1 cellular context compared by ENCODE assay signal in the genomic region with DNA sequence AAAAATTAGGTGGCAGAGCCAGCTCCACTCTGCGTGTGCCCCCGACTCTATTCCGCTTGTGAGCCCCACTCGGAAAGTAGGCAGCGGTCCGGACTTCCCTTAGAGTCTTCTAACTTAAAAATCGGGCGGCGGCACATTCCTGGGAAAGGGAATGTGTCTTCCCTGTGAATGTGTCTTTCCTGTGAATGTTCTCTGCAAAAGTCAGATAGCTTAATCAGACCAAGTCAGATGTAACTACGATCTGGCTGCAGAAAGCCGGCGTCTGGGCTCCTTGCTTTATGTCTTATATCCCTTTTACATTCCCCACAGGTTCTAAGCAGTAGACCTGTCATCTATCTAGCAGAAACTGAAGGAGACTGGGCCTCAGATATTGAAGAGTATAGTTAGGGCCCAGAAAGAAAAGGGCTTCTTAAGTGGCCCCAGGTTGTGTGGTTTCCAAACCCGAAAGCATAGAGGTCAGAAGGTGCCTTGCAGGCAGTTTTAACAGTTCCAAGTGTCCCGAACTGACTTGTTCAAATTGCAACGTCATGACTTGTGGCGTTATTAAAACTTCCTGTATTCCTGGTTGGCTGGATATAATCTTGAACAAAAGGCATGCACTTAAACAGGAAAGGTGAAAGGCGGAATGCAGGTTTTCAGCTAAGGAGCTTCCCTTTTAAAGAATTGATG.
TF ChIP-seq lines count a peak whose summit lies in the region.

No MANE protein-coding gene starts in this region.

TF ChIP-seq in HepG2, 621 proteins besides CTCF, POLR2A, EP300 and RAD21 (continued from another document):
- TF ChIP-seq, protein P1, sequence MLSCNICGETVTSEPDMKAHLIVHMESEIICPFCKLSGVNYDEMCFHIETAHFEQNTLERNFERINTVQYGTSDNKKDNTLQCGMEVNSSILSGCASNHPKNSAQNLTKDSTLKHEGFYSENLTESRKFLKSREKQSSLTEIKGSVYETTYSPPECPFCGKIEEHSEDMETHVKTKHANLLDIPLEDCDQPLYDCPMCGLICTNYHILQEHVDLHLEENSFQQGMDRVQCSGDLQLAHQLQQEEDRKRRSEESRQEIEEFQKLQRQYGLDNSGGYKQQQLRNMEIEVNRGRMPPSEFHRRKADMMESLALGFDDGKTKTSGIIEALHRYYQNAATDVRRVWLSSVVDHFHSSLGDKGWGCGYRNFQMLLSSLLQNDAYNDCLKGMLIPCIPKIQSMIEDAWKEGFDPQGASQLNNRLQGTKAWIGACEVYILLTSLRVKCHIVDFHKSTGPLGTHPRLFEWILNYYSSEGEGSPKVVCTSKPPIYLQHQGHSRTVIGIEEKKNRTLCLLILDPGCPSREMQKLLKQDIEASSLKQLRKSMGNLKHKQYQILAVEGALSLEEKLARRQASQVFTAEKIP (CRISPR knock-in tag; IDR thresholded peaks at IDR 0.05; ENCODE audit: borderline replicate concordance) = no peak
- TF ChIP-seq, protein P2, sequence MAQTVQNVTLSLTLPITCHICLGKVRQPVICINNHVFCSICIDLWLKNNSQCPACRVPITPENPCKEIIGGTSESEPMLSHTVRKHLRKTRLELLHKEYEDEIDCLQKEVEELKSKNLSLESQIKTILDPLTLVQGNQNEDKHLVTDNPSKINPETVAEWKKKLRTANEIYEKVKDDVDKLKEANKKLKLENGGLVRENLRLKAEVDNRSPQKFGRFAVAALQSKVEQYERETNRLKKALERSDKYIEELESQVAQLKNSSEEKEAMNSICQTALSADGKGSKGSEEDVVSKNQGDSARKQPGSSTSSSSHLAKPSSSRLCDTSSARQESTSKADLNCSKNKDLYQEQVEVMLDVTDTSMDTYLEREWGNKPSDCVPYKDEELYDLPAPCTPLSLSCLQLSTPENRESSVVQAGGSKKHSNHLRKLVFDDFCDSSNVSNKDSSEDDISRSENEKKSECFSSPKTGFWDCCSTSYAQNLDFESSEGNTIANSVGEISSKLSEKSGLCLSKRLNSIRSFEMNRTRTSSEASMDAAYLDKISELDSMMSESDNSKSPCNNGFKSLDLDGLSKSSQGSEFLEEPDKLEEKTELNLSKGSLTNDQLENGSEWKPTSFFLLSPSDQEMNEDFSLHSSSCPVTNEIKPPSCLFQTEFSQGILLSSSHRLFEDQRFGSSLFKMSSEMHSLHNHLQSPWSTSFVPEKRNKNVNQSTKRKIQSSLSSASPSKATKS (CRISPR knock-in tag; IDR thresholded peaks at IDR 0.05) = no peak
- 0 out of 2 replicates have a peak, but pooled peaks have one; percentile 19 for TF ChIP-seq REL (CRISPR knock-in tag; conservative IDR thresholded peaks at IDR 0.05)
TF ChIP-seq in HepG2: peak in this region for 38.
